ENCODE assay signal across 1 cellular context in genomic region chr14:56137842-56138241, GRCh38.
TF ChIP-seq lines count a peak whose summit lies in the region.

No MANE protein-coding gene starts in this region.

TF ChIP-seq in H1, 55 proteins besides CTCF, POLR2A, EP300 and RAD21:
- TF ChIP-seq CEBPB (IDR thresholded peaks at IDR 0.05; ENCODE audit: low read depth, low read length): no peak
- no peak for TF ChIP-seq CTBP2 (IDR thresholded peaks at IDR 0.05; ENCODE audit: borderline replicate concordance, insufficient read depth, insufficient read length, low read length)
